In genomic region chr17:58352018-58352842, GRCh38 we compare ENCODE assay signal across 9 cellular contexts. TPM values are rescaled to one million over a fixed set of nuclear protein-coding genes. Genes with fewer than 3 reads are reported as not detected.
DNase-seq lines count a peak whose midpoint lies in the region; ATAC-seq, FAIRE-seq and TF ChIP-seq lines count a peak whose summit lies in the region.
"Had no signal": no experiment of that assay in that cellular context is flagged by ENCODE, and none has a peak within 500 bp of the region (broad histone marks: within the 10 kb centered on the region; RNA-seq: fewer than 3 reads in every experiment).

Gene SUPT4H1, minus strand, starts transcription at chr17:58352201. Its CDS starts 66 bp downstream, at chr17:58352135.

- ATAC-seq in GM19043 (IDR thresholded peaks at IDR 0.05; ENCODE audit: low read depth, unreplicated experiment) = peak; percentile 77
- peak; percentile 90 for ATAC-seq in HG03342 (IDR thresholded peaks at IDR 0.05; ENCODE audit: unreplicated experiment)

- H3K9ac ChIP-seq in keratinocyte (ENCODE audit: control insufficient read depth, extremely low read depth, insufficient read depth, low read length) = peak within 1 kb of the TSS; percentile 89

- H3K27me3 ChIP-seq in keratinocyte (ENCODE audit: control insufficient read depth, extremely low read depth, insufficient read depth, low read length) = no peaks in the 10 kb centered on the region

- dilution Hi-C loops in keratinocyte (cut with MboI; ENCODE audit: extremely low pct_ligation_motif_present, low sequenced_read_pairs) = no loop called here

- H3K4me2 ChIP-seq in keratinocyte (ENCODE audit: control insufficient read depth, extremely low read depth, insufficient read depth, low read depth, low read length) = peak within 1 kb of the TSS; percentile 91

- no peak for FAIRE-seq in keratinocyte (lab: Jason Lieb, UNC)
- FAIRE-seq: TTC549 had no signal

- H3K79me2 ChIP-seq in keratinocyte (ENCODE audit: control insufficient read depth, insufficient read depth, low read length) = peaks cover 17% of the 10 kb centered on the region

- peak within 1 kb of the TSS; percentile 81 for H3K27ac ChIP-seq in keratinocyte (ENCODE audit: control insufficient read depth, insufficient read depth, low read length)

- peak within 1 kb of the TSS; percentile 46 for H2AFZ ChIP-seq in keratinocyte (ENCODE audit: control insufficient read depth, low read length)

- DNase-seq in AG20443 (ENCODE audit: low spot score) = peak; percentile 96
- peak; percentile 96 for DNase-seq in NCI-H345 (lab: John Stamatoyannopoulos, UW)
- peak; percentile 86 for DNase-seq in activated CD4-positive, CD25-positive, alpha-beta regulatory T cell treated with anti-CD3 and anti-CD28 coated beads, Interleukin-2, amount 50 U/mL, for 16 hours (ENCODE audit: low read depth, low spot score)
- DNase-seq in cerebellar cortex (ENCODE audit: low spot score) = peak; percentile 90
- DNase-seq in keratinocyte (ENCODE audit: low read depth, low spot score) = peak; percentile 63
- DNase-seq in stimulated activated CD4-positive, alpha-beta T cell treated with anti-CD3 and anti-CD28 coated beads, Interleukin-12 subunit alpha, Interleukin-12 subunit beta, amount 100 ng/mL, for 4 hours = peak; percentile 83

- no peak for TF ChIP-seq CTCF in keratinocyte (optimal IDR thresholded peaks at IDR 0.05 in 1 of 3, IDR thresholded peaks at IDR 0.05 in 1 of 3, conservative IDR thresholded peaks at IDR 0.05 in 1 of 3; ENCODE audit: extremely low read depth in 1 of 3, insufficient read depth in 2 of 3, low read length in 3 of 3)

- H3K4me1 ChIP-seq in keratinocyte (ENCODE audit: control insufficient read depth, extremely low read depth, insufficient read depth, low read length) = peaks cover 13% of the 10 kb centered on the region

- H3K9me3 ChIP-seq in keratinocyte (ENCODE audit: control insufficient read depth, low read depth, low read length) = no peaks in the 10 kb centered on the region

- peak within 1 kb of the TSS; percentile 78 to 95 (median 82) for H3K4me3 ChIP-seq in keratinocyte (ENCODE audit: control insufficient read depth in 2 of 3, extremely low read depth in 1 of 3, insufficient read depth in 2 of 3, low read depth in 1 of 3, low read length in 3 of 3)

- H3K9me1 ChIP-seq in keratinocyte (ENCODE audit: control insufficient read depth, extremely low read depth, insufficient read depth, low read length) = no peaks in the 10 kb centered on the region

- H3K36me3 ChIP-seq in keratinocyte (ENCODE audit: control insufficient read depth in 2 of 2, extremely low read depth in 1 of 2, insufficient read depth in 2 of 2, low read length in 2 of 2) = peaks cover 26 to 31% of the 10 kb centered on the region in 2 experiments

- H4K20me1 ChIP-seq in keratinocyte (ENCODE audit: control insufficient read depth, extremely low read depth, insufficient read depth, low read length) = no peaks in the 10 kb centered on the region

RNA-seq across cellular contexts. Expression of gene SUPT4H1, which starts in this region (rescaled TPM):
- polyA plus RNA-seq in keratinocyte = 107 to 206 TPM (median 161 TPM) in 3 replicates
- 113 TPM for polyA plus RNA-seq in keratinocyte (2011; ENCODE audit: low read depth)
- polyA plus RNA-seq in keratinocyte (2011; cell fraction: cytosol; rRNA removed) = 99.9 and 137 TPM in 2 replicates
- 65.9 and 75.0 TPM in 2 replicates for polyA plus RNA-seq in keratinocyte (2011; cell fraction: nucleus; rRNA removed)
- 90.7 and 125 TPM in 2 replicates for polyA plus RNA-seq in keratinocyte (2012; ENCODE audit: low replicate concordance)
- polyA minus RNA-seq in keratinocyte = 28.7 to 77.6 TPM (median 57.7 TPM) in 3 replicates
- 36.6 TPM for polyA minus RNA-seq in keratinocyte (2011; cell fraction: cytosol; rRNA and poly(A)+ RNA removed)
- 11.6 and 18.3 TPM in 2 replicates for polyA minus RNA-seq in keratinocyte (2011; cell fraction: nucleus; rRNA and poly(A)+ RNA removed)

Comparison
In these comparisons a context has a peak if more than half of its experiments do, and no peak if none do; other contexts are left out.
1. Peak in every context shown above with its lines: DNase-seq, ATAC-seq, H3K4me3 ChIP-seq and H3K27ac ChIP-seq.